8 cellular contexts compared by ENCODE assay signal in the genomic region with DNA sequence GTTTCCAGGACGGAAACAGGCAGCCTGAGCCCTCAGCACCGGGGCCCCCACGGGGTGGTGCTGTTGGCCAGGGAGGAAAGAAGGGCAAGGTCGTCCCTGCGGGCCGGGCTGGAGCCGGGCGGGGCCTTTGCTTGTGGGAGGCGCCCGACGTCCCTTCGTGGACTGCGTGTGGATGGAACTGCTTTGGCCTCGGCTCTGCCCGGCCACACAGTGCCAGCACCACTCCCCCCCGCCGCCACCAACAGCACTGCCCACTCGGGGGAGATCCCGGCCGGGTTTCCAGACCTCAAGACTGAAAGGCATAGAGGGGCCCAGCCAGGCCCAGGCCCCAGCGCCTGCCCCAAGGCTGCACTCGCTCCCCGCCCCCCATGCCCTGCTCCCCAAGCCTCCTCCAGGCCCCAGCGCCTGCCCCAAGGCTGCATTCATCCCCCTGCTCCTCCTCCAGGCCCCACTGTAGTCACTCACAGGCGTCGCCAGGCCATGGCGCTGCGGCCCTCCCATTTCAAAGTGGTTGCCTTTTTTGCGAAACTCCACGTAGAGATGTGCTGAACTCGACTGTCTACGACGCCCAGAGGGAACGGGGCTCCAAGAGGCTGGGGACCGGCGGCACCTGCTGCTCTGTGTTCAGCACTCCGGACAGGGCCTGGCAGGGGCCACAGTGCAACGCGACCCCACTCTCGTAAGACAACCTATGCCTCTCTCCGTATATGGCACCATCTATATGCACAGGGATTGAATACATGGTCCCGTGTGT. TPM values are rescaled to one million over a fixed set of nuclear protein-coding genes. Genes with fewer than 3 reads are reported as not detected.
DNase-seq lines count a peak whose midpoint lies in the region; ATAC-seq and TF ChIP-seq lines count a peak whose summit lies in the region.

No MANE protein-coding gene starts in this region.

- no peaks in the 10 kb centered on the region for H3F3A ChIP-seq in neural progenitor cell (ENCODE audit: low read depth)

- H2AFZ ChIP-seq in neural progenitor cell (replicated peaks): no peak overlapping the region

- no peaks in the 10 kb centered on the region for H3K27me3 Mint-ChIP-seq in activated T-cell treated with anti-CD3 and anti-CD28 coated beads, Interleukin-2, amount 50 U/mL, for 24 hours
- no peaks in the 10 kb centered on the region for H3K27me3 Mint-ChIP-seq in neural progenitor cell (ENCODE audit: insufficient read depth, low read depth)

- 51 to 57% methylated on average over 20 to 42 of the region's 42 CpGs for WGBS in testis, 2 donors

- ATAC-seq in HG02642 (IDR thresholded peaks at IDR 0.05; ENCODE audit: poor library complexity, unreplicated experiment): peak; percentile 74
- no peak for ATAC-seq in GM18873 (IDR thresholded peaks at IDR 0.05; ENCODE audit: low FRiP score, unreplicated experiment)

- H3K9me3 Mint-ChIP-seq in activated T-cell treated with anti-CD3 and anti-CD28 coated beads, Interleukin-2, amount 50 U/mL, for 24 hours: no peaks in the 10 kb centered on the region
- peaks cover 11% of the 10 kb centered on the region for H3K9me3 Mint-ChIP-seq in neural progenitor cell

- H3K4me2 ChIP-seq in neural progenitor cell: no peak overlapping the region

- TF ChIP-seq CTCF in GM10266 (IDR thresholded peaks at IDR 0.05; ENCODE audit: control insufficient read depth, insufficient read depth, low read depth, missing control alignments): peak; percentile 85
- peak; percentile 73 for TF ChIP-seq CTCF in foreskin fibroblast (IDR thresholded peaks at IDR 0.05; ENCODE audit: low read depth, low read length)
- TF ChIP-seq CTCF in neural progenitor cell (IDR thresholded peaks at IDR 0.05): peak; percentile 61
- TF ChIP-seq CTCF in testis (IDR thresholded peaks at IDR 0.05): peak; percentile 79 to 93 (median 85)

- no peak overlapping the region for H3K27ac Mint-ChIP-seq in activated T-cell treated with anti-CD3 and anti-CD28 coated beads, Interleukin-2, amount 50 U/mL, for 24 hours
- peak overlapping the region; percentile 29 for H3K27ac Mint-ChIP-seq in neural progenitor cell

- H4K20me1 ChIP-seq in neural progenitor cell (ENCODE audit: low read depth): no peaks in the 10 kb centered on the region

- intact Hi-C loops in testis (cut with DNase I; ENCODE audit: low total_unique reads): loop anchor here (5.0 kb wide), 1 partner anchor 276 kb away; no protein-coding TSS in a partner anchor

- H3K4me1 Mint-ChIP-seq in activated T-cell treated with anti-CD3 and anti-CD28 coated beads, Interleukin-2, amount 50 U/mL, for 24 hours (ENCODE audit: low read depth): peaks cover 6% of the 10 kb centered on the region
- H3K4me1 Mint-ChIP-seq in neural progenitor cell: peaks cover 16% of the 10 kb centered on the region

- no peaks in the 10 kb centered on the region for H3K36me3 ChIP-seq in neural progenitor cell
- H3K36me3 ChIP-seq in testis (ENCODE audit: low read depth, missing control alignments): no peaks in the 10 kb centered on the region

- H3K36me3 Mint-ChIP-seq in activated T-cell treated with anti-CD3 and anti-CD28 coated beads, Interleukin-2, amount 50 U/mL, for 24 hours (ENCODE audit: low read depth): peaks cover 22% of the 10 kb centered on the region
- H3K36me3 Mint-ChIP-seq in neural progenitor cell: peaks cover 13% of the 10 kb centered on the region

- no peak for TF ChIP-seq POLR2A in testis (IDR thresholded peaks at IDR 0.05)

- H3K9me3 ChIP-seq in neural progenitor cell (ENCODE audit: low read depth): no peaks in the 10 kb centered on the region
- no peaks in the 10 kb centered on the region for H3K9me3 ChIP-seq in testis

- DNase-seq in GM10266 (ENCODE audit: extremely low spot score) (peak; percentile 93), NCI-H82 treated with DMSO at 0.1 percent for 48 hours (lab: John Stamatoyannopoulos, UW; ENCODE audit: unreplicated experiment) (peak; percentile 26), foreskin fibroblast (peak; percentile 77 to 93), neural progenitor cell (ENCODE audit: low spot score) (peak; percentile 70), testis (peak; percentile 91)
- DNase-seq in activated T-cell treated with anti-CD3 and anti-CD28 coated beads, Interleukin-2, amount 50 U/mL, for 24 hours: peak; percentile 72

- H3K4me1 ChIP-seq in neural progenitor cell (no peaks in the 10 kb centered on the region), testis (peaks cover 5% of the 10 kb centered on the region)

- H3K4me3 ChIP-seq in foreskin fibroblast (ENCODE audit: low read depth in 1 of 2, low read length in 2 of 2): no peak overlapping the region
- no peak overlapping the region for H3K4me3 ChIP-seq in neural progenitor cell
- no peak overlapping the region for H3K4me3 ChIP-seq in testis

- no peaks in the 10 kb centered on the region for H3K27me3 ChIP-seq in neural progenitor cell
- H3K27me3 ChIP-seq in testis: no peaks in the 10 kb centered on the region

- no peaks in the 10 kb centered on the region for H3K79me2 ChIP-seq in neural progenitor cell (ENCODE audit: low read depth)

- H3K9ac ChIP-seq in neural progenitor cell: no peak overlapping the region

- no peak overlapping the region for H3K27ac ChIP-seq in neural progenitor cell
- no peak overlapping the region for H3K27ac ChIP-seq in testis

- no peak overlapping the region for H3K4me3 Mint-ChIP-seq in activated T-cell treated with anti-CD3 and anti-CD28 coated beads, Interleukin-2, amount 50 U/mL, for 24 hours
- no peak overlapping the region for H3K4me3 Mint-ChIP-seq in neural progenitor cell

RNA-seq across cellular contexts. Expression of gene C13orf46, which starts 22.5 kb away (rescaled TPM):
- total RNA-seq in neural progenitor cell (ENCODE audit: low replicate concordance) (not detected in 2 replicates), testis (1 to 10 TPM; 2.9 to 5.5 TPM)
- polyA plus RNA-seq in testis (ENCODE audit: insufficient read depth, low read depth, low replicate concordance): 28.4 TPM

Comparison
In these comparisons a context has a peak if more than half of its experiments do, and no peak if none do; other contexts are left out.
1. DNase-seq: peak in every context shown above with its lines; median percentile 93 in GM10266; 91 in testis; 85 in foreskin fibroblast; 72 in activated T-cell treated with anti-CD3 and anti-CD28 coated beads, Interleukin-2, amount 50 U/mL, for 24 hours; 70 in neural progenitor cell; 26 in NCI-H82 treated with DMSO at 0.1 percent for 48 hours.